Comparison of ENCODE assay signal across 15 cellular contexts in the genomic region with DNA sequence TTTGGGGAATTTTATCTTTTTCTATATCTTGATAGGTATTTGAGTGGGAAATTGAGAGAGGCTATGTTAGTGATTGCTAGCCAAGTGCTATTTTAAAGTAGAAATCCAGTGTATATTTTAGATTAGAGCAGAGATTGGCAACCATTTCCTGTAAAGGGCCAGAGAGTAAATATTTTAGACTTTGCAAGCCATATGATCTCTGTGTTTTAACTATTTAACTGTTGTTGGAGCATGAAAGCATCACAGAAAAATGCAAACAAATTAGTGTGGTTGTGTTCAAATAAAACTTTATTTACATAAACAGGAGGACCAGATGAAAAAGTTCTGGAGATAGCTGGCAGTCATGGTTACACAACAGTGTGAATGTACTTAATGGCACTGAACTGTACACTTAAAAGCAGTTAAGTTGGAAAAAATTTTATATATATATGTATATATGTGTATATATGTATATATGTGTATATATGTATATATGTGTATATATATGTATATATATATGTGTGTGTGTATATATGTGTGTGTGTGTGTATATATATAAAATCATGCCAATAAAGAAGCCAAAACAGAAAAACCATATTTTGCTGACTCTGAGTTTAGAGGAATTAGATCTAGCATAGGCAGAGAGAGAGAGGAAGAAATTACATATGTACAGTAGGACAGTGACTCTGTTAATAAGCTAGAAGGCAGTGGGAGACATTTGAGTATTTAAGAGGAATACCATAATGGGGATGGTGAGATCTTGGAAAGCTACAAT.
DNase-seq lines count a peak whose midpoint lies in the region; ATAC-seq, FAIRE-seq and TF ChIP-seq lines count a peak whose summit lies in the region.
"Had no signal": no experiment of that assay in that cellular context is flagged by ENCODE, and none has a peak within 500 bp of the region (broad histone marks: within the 10 kb centered on the region; RNA-seq: fewer than 3 reads in every experiment).

No MANE protein-coding gene starts in this region.

- TF ChIP-seq POLR2A in HepG2 (IDR thresholded peaks at IDR 0.05; ENCODE audit: insufficient read depth in 1 of 2, low read depth in 2 of 2, low read length in 2 of 2): no peak
- no peak for TF ChIP-seq POLR2A in right lobe of liver (IDR thresholded peaks at IDR 0.05)
- TF ChIP-seq POLR2A in gastroesophageal sphincter (IDR thresholded peaks at IDR 0.05): no peak

- ATAC-seq in HepG2 (peak; percentile 52; the same call in 2 of the 3 replicates), right lobe of liver (no peak), foreskin keratinocyte (no peak), HG03280 (IDR thresholded peaks at IDR 0.05; ENCODE audit: unreplicated experiment) (no peak), gastroesophageal sphincter (no peak)
- ATAC-seq: T-cell had no signal

- no peak for TF ChIP-seq RAD21 in HepG2 (CRISPR knock-in tag; IDR thresholded peaks at IDR 0.05)

- DNase-seq in HepG2 (ENCODE audit: low spot score) (peak; percentile 73), right lobe of liver (no peak), adipocyte (ENCODE audit: low read depth) (peak; percentile 11), foreskin keratinocyte (no peak), middle frontal gyrus (ENCODE audit: extremely low spot score, low spot score) (no peak), ascending aorta (ENCODE audit: low spot score in 2 of 2) (no peak)
- DNase-seq: activated naive CD4-positive, alpha-beta T cell treated with anti-CD3 and anti-CD28 coated beads, Interleukin-2, amount 50 U/mL, for 16 hours; effector CD8-positive, alpha-beta T cell; NCI-H1417; sigmoid colon; T-cell had no signal

- CTCF ChIA-PET in HepG2 (lab: Yijun Ruan, JAX; ENCODE audit: low intra/inter-chr PET ratio, low total read pairs): no interaction called here

- BruUV-seq in HepG2 (replicated peaks; lab: Mats Ljungman, UMichigan): no TSS peak

- TF ChIP-seq CTCF in HepG2 (CRISPR knock-in tag; IDR thresholded peaks at IDR 0.05) (no peak), right lobe of liver (IDR thresholded peaks at IDR 0.05) (no peak), foreskin keratinocyte (conservative IDR thresholded peaks at IDR 0.05) (no peak), ascending aorta (IDR thresholded peaks at IDR 0.05) (no peak), gastroesophageal sphincter (IDR thresholded peaks at IDR 0.05) (no peak)

- no peaks in the 10 kb centered on the region for H3K79me2 ChIP-seq in HepG2 (ENCODE audit: insufficient read depth, low read length)

- intact Hi-C loops in HepG2 (cut with micrococcal nuclease; ENCODE audit: unreplicated experiment): loop anchor here (5.0 kb wide), 1 partner anchor 49 kb away; no protein-coding TSS in a partner anchor
- intact Hi-C loops in right lobe of liver (cut with DNase I): no loop called here
- intact Hi-C loops in ascending aorta (cut with DNase I): no loop called here

- H4K20me1 ChIP-seq in HepG2 (ENCODE audit: insufficient read depth, low read length): no peaks in the 10 kb centered on the region

- H2AFZ ChIP-seq in HepG2 (ENCODE audit: low read length): no peak overlapping the region

- H3K27ac ChIP-seq in HepG2 (ENCODE audit: extremely low read length, insufficient read depth, low read length): peak overlapping the region; percentile 44
- no peak overlapping the region for H3K27ac ChIP-seq in right lobe of liver
- peak overlapping the region; percentile 100 for H3K27ac ChIP-seq in foreskin keratinocyte
- H3K27ac ChIP-seq in ascending aorta: peak overlapping the region in 1 of 2 donors; percentile 16
- H3K27ac ChIP-seq in gastroesophageal sphincter: no peak overlapping the region
- H3K27ac ChIP-seq: sigmoid colon, tibial nerve had no signal

- POLR2A ChIA-PET in HepG2 (lab: Yijun Ruan, JAX): no interaction called here

- no peaks in the 10 kb centered on the region for H3K9me3 ChIP-seq in HepG2 (ENCODE audit: low read length)
- H3K9me3 ChIP-seq in right lobe of liver: no peaks in the 10 kb centered on the region
- H3K9me3 ChIP-seq in adipocyte (ENCODE audit: control insufficient read depth, low read length): no peaks in the 10 kb centered on the region
- no peaks in the 10 kb centered on the region for H3K9me3 ChIP-seq in ascending aorta
- H3K9me3 ChIP-seq in gastroesophageal sphincter: no peaks in the 10 kb centered on the region
- H3K9me3 ChIP-seq: sigmoid colon, tibial nerve had no signal

- H3K27me3 ChIP-seq in HepG2 (ENCODE audit: control insufficient read depth in 1 of 2, insufficient read depth in 2 of 2, low read length in 2 of 2) (no peaks in the 10 kb centered on the region), right lobe of liver (no peaks in the 10 kb centered on the region), adipocyte (replicated peaks; ENCODE audit: control insufficient read depth, insufficient read depth, low read length) (peaks cover 3% of the 10 kb centered on the region), foreskin keratinocyte (no peaks in the 10 kb centered on the region), ascending aorta (no peaks in the 10 kb centered on the region), gastroesophageal sphincter (no peaks in the 10 kb centered on the region)
- H3K27me3 ChIP-seq: sigmoid colon, tibial nerve had no signal

- H3K4me1 ChIP-seq in HepG2 (ENCODE audit: insufficient read depth, low read length) (peaks cover 26% of the 10 kb centered on the region), right lobe of liver (no peaks in the 10 kb centered on the region), adipocyte (ENCODE audit: control insufficient read depth, insufficient read depth, low read length) (peaks cover 34% of the 10 kb centered on the region), foreskin keratinocyte (peaks cover 44% of the 10 kb centered on the region), ascending aorta (peaks cover 0 to 3% of the 10 kb centered on the region in 2 donors), gastroesophageal sphincter (peaks cover 0 to 13% (median 0%) of the 10 kb centered on the region in 3 donors)

- no peak for FAIRE-seq in HepG2 (lab: Jason Lieb, UNC)
- FAIRE-seq: G401.6 had no signal

- H3K36me3 ChIP-seq in HepG2 (replicated peaks in 1 of 2; ENCODE audit: control insufficient read depth in 1 of 2, insufficient read depth in 2 of 2, low read length in 2 of 2) (no peaks in the 10 kb centered on the region), right lobe of liver (no peaks in the 10 kb centered on the region), adipocyte (ENCODE audit: control insufficient read depth, insufficient read depth, low read length, severe bottlenecking) (no peaks in the 10 kb centered on the region), ascending aorta (no peaks in the 10 kb centered on the region), gastroesophageal sphincter (no peaks in the 10 kb centered on the region)
- H3K36me3 ChIP-seq: sigmoid colon, tibial nerve had no signal

- TF ChIP-seq EP300 in HepG2 (IDR thresholded peaks at IDR 0.05; ENCODE audit: low read depth in 2 of 2, low read length in 2 of 2) (peak in 1 of 2 experiments; percentile 51; a peak in 2 of 4 replicates), HepG2 (CRISPR knock-in tag; IDR thresholded peaks at IDR 0.05; ENCODE audit: borderline replicate concordance) (no peak), gastroesophageal sphincter (IDR thresholded peaks at IDR 0.05) (no peak)

- in situ Hi-C loops in HepG2 (cut with HindIII; ENCODE audit: extremely low pct_ligation_motif_present, low pct_unique_long_range_greater_than_20kb): no loop called here

- H3K4me3 ChIP-seq in HepG2 (replicated peaks in 1 of 3; ENCODE audit: insufficient read depth in 1 of 3, low read depth in 2 of 3, low read length in 3 of 3) (no peak overlapping the region), right lobe of liver (no peak overlapping the region), adipocyte (ENCODE audit: low read length) (no peak overlapping the region), ascending aorta (no peak overlapping the region), gastroesophageal sphincter (no peak overlapping the region)
- H3K4me3 ChIP-seq: sigmoid colon, tibial nerve had no signal

- no peak overlapping the region for H3K9ac ChIP-seq in HepG2 (ENCODE audit: insufficient read depth, low read depth, low read length)
- no peak overlapping the region for H3K9ac ChIP-seq in adipocyte (ENCODE audit: low read length)

- H3K4me2 ChIP-seq in HepG2 (ENCODE audit: low read depth, low read length): peak overlapping the region; percentile 37

TF ChIP-seq in HepG2, 621 proteins besides CTCF, POLR2A, EP300 and RAD21 (continues in another document):
- TF ChIP-seq TBX3 (IDR thresholded peaks at IDR 0.05; ENCODE audit: borderline replicate concordance) (peak; percentile 76; the same call in 1 of the 2 replicates), MAFK (conservative IDR thresholded peaks at IDR 0.05 in 1 of 2, IDR thresholded peaks at IDR 0.05 in 1 of 2; ENCODE audit: low read length in 2 of 2) (peak; percentile 38 to 64)
- TF ChIP-seq, protein P1, sequence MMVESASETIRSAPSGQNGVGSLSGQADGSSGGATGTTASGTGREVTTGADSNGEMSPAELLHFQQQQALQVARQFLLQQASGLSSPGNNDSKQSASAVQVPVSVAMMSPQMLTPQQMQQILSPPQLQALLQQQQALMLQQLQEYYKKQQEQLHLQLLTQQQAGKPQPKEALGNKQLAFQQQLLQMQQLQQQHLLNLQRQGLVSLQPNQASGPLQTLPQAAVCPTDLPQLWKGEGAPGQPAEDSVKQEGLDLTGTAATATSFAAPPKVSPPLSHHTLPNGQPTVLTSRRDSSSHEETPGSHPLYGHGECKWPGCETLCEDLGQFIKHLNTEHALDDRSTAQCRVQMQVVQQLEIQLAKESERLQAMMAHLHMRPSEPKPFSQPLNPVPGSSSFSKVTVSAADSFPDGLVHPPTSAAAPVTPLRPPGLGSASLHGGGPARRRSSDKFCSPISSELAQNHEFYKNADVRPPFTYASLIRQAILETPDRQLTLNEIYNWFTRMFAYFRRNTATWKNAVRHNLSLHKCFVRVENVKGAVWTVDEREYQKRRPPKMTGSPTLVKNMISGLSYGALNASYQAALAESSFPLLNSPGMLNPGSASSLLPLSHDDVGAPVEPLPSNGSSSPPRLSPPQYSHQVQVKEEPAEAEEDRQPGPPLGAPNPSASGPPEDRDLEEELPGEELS (CRISPR knock-in tag; IDR thresholded peaks at IDR 0.05): peak; percentile 67

Comparison
In these comparisons a context has a peak if more than half of its experiments do, and no peak if none do; other contexts are left out.
1. DNase-seq: peak in HepG2 (single experiment) and adipocyte (single experiment); none in right lobe of liver (0 of 3), foreskin keratinocyte (0 of 2), middle frontal gyrus (single experiment) and ascending aorta (0 of 2).
2. H3K27ac ChIP-seq: peak in HepG2 (single experiment) and foreskin keratinocyte (single experiment); none in right lobe of liver (0 of 3) and gastroesophageal sphincter (0 of 4).